Comparison of ENCODE assay signal across 29 cellular contexts in genomic region chr1:100348549-100349144, GRCh38.
"Had no signal": no experiment of that assay in that cellular context is flagged by ENCODE, and none has a peak within 500 bp of the region (broad histone marks: within the 10 kb centered on the region; RNA-seq: fewer than 3 reads in every experiment).

No MANE protein-coding gene starts in this region.

- H3K27me3 Mint-ChIP-seq: activated B cell treated with CpG ODN at 0.5 μM for 24 hours; activated naive CD8-positive, alpha-beta T cell treated with anti-CD3 and anti-CD28 coated beads, Interleukin-2, amount 50 U/mL, for 24 hours had no signal

- H3K27ac Mint-ChIP-seq: activated B cell treated with CpG ODN at 0.5 μM for 24 hours; activated CD4-positive, alpha-beta T cell treated with anti-CD3 and anti-CD28 coated beads, Interleukin-2, amount 10 ng/mL, durations not matched to agents 24 days and 14 days; activated naive CD4-positive, alpha-beta T cell treated with anti-CD3 and anti-CD28 coated beads, Interleukin-2, amount 50 U/mL, for 72 hours; activated naive CD8-positive, alpha-beta T cell treated with anti-CD3 and anti-CD28 coated beads, Interleukin-2, amount 50 U/mL, for 24 hours; T-helper 1 cell treated with Interleukin-12 subunit alpha and Interleukin-12 subunit beta and Interleukin-4 antibody, amounts not matched to agents 30 μg/mL and 1 μg/mL, for 36 hours had no signal

- H3K9me3 ChIP-seq: ascending aorta, body of pancreas had no signal

- H3K36me3 ChIP-seq: ascending aorta had no signal

- ATAC-seq: activated naive CD4-positive, alpha-beta T cell treated with anti-CD3 and anti-CD28 coated beads, Interleukin-2, amount 50 U/mL, for 72 hours; activated naive CD8-positive, alpha-beta T cell treated with anti-CD3 and anti-CD28 coated beads, Interleukin-2, amount 50 U/mL, for 24 hours; activated T-cell treated with anti-CD3 and anti-CD28 coated beads, Interleukin-2, amount 50 U/mL, for 4 hours; body of pancreas had no signal

- FAIRE-seq: bronchial epithelial cell, RCC 7860, TTC549 had no signal

- DNase-seq: activated B cell treated with CpG ODN at 0.5 μM for 24 hours; activated CD4-positive, alpha-beta T cell treated with anti-CD3 and anti-CD28 coated beads for 1 hour; activated CD4-positive, alpha-beta T cell treated with anti-CD3 and anti-CD28 coated beads, Interleukin-2, amount 10 ng/mL, durations not matched to agents 24 days and 14 days; activated CD4-positive, alpha-beta T cell treated with anti-CD3 and anti-CD28 coated beads, Interleukin-2, amount 50 U/mL, for 48 hours; activated CD8-positive, alpha-beta memory T cell treated with anti-CD3 and anti-CD28 coated beads for 24 hours; activated effector memory CD4-positive, alpha-beta T cell treated with anti-CD3 and anti-CD28 coated beads, Interleukin-2, amount 50 U/mL, for 16 hours; activated naive CD4-positive, alpha-beta T cell treated with Interleukin-2 at 50 U/mL for 16 hours; activated naive CD8-positive, alpha-beta T cell treated with anti-CD3 and anti-CD28 coated beads, Interleukin-2, amount 50 U/mL, for 24 hours; activated T-cell treated with anti-CD3 and anti-CD28 coated beads, Interleukin-2, amount 50 U/mL, for 4 hours; amniotic stem cell; body of pancreas; IMR-90; KG1; MV-4-11; NCI-H1092 treated with DMSO at 0.1 percent for 48 hours; NCI-H1436; NCI-H1694 treated with DMSO at 0.1 percent for 48 hours; NCI-H2029 treated with DMSO at 0.1 percent for 48 hours; NCI-H345; NCI-H510A; NCI-H526 treated with DMSO at 0.1 percent for 48 hours; NCI-H82; SHP77 treated with DMSO at 0.1 percent for 48 hours had no signal

- H3K27me3 ChIP-seq: ascending aorta, body of pancreas had no signal

- H3K4me3 Mint-ChIP-seq: activated B cell treated with CpG ODN at 0.5 μM for 24 hours; activated CD4-positive, alpha-beta T cell treated with anti-CD3 and anti-CD28 coated beads, Interleukin-2, amount 10 ng/mL, durations not matched to agents 24 days and 14 days; activated naive CD8-positive, alpha-beta T cell treated with anti-CD3 and anti-CD28 coated beads, Interleukin-2, amount 50 U/mL, for 24 hours; activated T-cell treated with anti-CD3 and anti-CD28 coated beads, Interleukin-2, amount 50 U/mL, for 4 hours; T-helper 1 cell treated with Interleukin-12 subunit alpha and Interleukin-12 subunit beta and Interleukin-4 antibody, amounts not matched to agents 30 μg/mL and 1 μg/mL, for 36 hours had no signal

- H3K9me3 Mint-ChIP-seq: activated B cell treated with CpG ODN at 0.5 μM for 24 hours; activated CD4-positive, alpha-beta T cell treated with anti-CD3 and anti-CD28 coated beads, Interleukin-2, amount 10 ng/mL, durations not matched to agents 24 days and 14 days; activated naive CD4-positive, alpha-beta T cell treated with anti-CD3 and anti-CD28 coated beads, Interleukin-2, amount 50 U/mL, for 72 hours; activated naive CD8-positive, alpha-beta T cell treated with anti-CD3 and anti-CD28 coated beads, Interleukin-2, amount 50 U/mL, for 24 hours; activated T-cell treated with anti-CD3 and anti-CD28 coated beads, Interleukin-2, amount 50 U/mL, for 4 hours; T-helper 1 cell treated with Interleukin-12 subunit alpha and Interleukin-12 subunit beta and Interleukin-4 antibody, amounts not matched to agents 30 μg/mL and 1 μg/mL, for 36 hours had no signal

- H3K27ac ChIP-seq: ascending aorta, body of pancreas had no signal

- H3K4me3 ChIP-seq: ascending aorta, body of pancreas had no signal
